Comparison of ENCODE assay signal across 25 cellular contexts in the genomic region with DNA sequence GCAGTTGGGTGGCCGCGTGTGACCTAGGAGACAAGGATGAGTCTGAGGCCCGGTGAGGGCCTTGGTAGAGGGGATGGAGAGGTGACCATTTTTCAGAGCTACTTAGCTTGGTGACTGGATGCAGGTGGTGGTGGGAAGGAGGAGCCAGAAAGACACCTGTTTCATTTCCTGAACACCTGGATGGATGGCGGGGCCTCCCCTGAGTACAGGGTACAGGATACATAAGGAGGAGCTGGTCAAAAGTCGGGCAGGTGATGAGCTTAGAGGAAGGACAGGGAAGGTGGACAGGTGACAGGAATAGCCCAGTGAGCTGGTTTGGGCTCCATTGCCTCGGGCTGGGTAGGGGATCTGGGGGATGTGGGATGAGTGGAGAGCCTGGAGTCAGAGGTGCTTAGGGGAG. TPM values are rescaled to one million over a fixed set of nuclear protein-coding genes. Genes with fewer than 3 reads are reported as not detected.
A peak's percentile ranks its signal among the peaks of the same experiment; 100 is the strongest.
DNase-seq lines count a peak whose midpoint lies in the region; ATAC-seq and TF ChIP-seq lines count a peak whose summit lies in the region.
"Had no signal": no experiment of that assay in that cellular context is flagged by ENCODE, and none has a peak within 500 bp of the region (broad histone marks: within the 10 kb centered on the region; RNA-seq: fewer than 3 reads in every experiment).

No MANE protein-coding gene starts in this region.

- H3K27me3 Mint-ChIP-seq in Caco-2 (ENCODE audit: insufficient read depth, unreplicated experiment), result no peaks in the 10 kb centered on the region
- H3K27me3 Mint-ChIP-seq in activated T-helper 2 cell treated with anti-CD3 and anti-CD28 coated beads, Interferon-gamma antibody, Interleukin-2, Interleukin-4, amounts not matched to agents 10 μg/mL and 5 μg/mL and 100 μg/mL, durations not matched to agents 14 hours and 24 hours and 36 hours (ENCODE audit: low read depth), result peaks cover 9% of the 10 kb centered on the region
- H3K27me3 Mint-ChIP-seq: CD4-positive, alpha-beta T cell had no signal

- H3K9me3 ChIP-seq in Caco-2 (no peaks in the 10 kb centered on the region), neuronal stem cell (replicated peaks in 1 of 2; ENCODE audit: control insufficient read depth in 2 of 2, insufficient read depth in 1 of 2, low read depth in 1 of 2, low read length in 2 of 2) (no peaks in the 10 kb centered on the region), right cardiac atrium (ENCODE audit: control insufficient read depth, low read length) (no peaks in the 10 kb centered on the region)
- H3K9me3 ChIP-seq: prostate gland, tibial nerve had no signal

- no peak overlapping the region for H3K23ac ChIP-seq in neuronal stem cell (ENCODE audit: low read depth, low read length, poor library complexity)

- H4K91ac ChIP-seq in neuronal stem cell (ENCODE audit: low read depth, low read length, poor library complexity), result no peak overlapping the region

- POLR2A ChIA-PET in Caco-2 (lab: Charles Lee), result no interaction called here

- H4K8ac ChIP-seq in neuronal stem cell (ENCODE audit: low read depth, low read length), result no peak overlapping the region

- H2BK5ac ChIP-seq in neuronal stem cell (ENCODE audit: low read length), result no peak overlapping the region

- H3K27ac ChIP-seq in angular gyrus (ENCODE audit: low read depth, low read length), result peak overlapping the region; percentile 52
- no peak overlapping the region for H3K27ac ChIP-seq in neuronal stem cell (replicated peaks; ENCODE audit: low read length)
- no peak overlapping the region for H3K27ac ChIP-seq in right cardiac atrium (ENCODE audit: low read length)

- no TSS peak for BruUV-seq in Caco-2 (replicated peaks; lab: Mats Ljungman, UMichigan)

- no peak overlapping the region for H3K4me2 ChIP-seq in neuronal stem cell (ENCODE audit: insufficient read depth, low read length, poor library complexity, severe bottlenecking)
- H3K4me2 ChIP-seq: smooth muscle cell had no signal

- H3K4me1 Mint-ChIP-seq in Caco-2 (ENCODE audit: low read depth, unreplicated experiment), result peaks cover 18% of the 10 kb centered on the region
- H3K4me1 Mint-ChIP-seq in activated T-helper 2 cell treated with anti-CD3 and anti-CD28 coated beads, Interferon-gamma antibody, Interleukin-2, Interleukin-4, amounts not matched to agents 10 μg/mL and 5 μg/mL and 100 μg/mL, durations not matched to agents 14 hours and 24 hours and 36 hours (ENCODE audit: low read depth), result no peaks in the 10 kb centered on the region

- H3K4me3 Mint-ChIP-seq in Caco-2 (ENCODE audit: unreplicated experiment), result peak overlapping the region; percentile 29
- no peak overlapping the region for H3K4me3 Mint-ChIP-seq in activated T-helper 2 cell treated with anti-CD3 and anti-CD28 coated beads, Interferon-gamma antibody, Interleukin-2, Interleukin-4, amounts not matched to agents 10 μg/mL and 5 μg/mL and 100 μg/mL, durations not matched to agents 14 hours and 24 hours and 36 hours (ENCODE audit: low read depth)
- H3K4me3 Mint-ChIP-seq: activated T-helper 17 cell treated with anti-CD3 and anti-CD28 coated beads, Interleukin-2, amount 50 U/mL, for 72 hours; CD4-positive, alpha-beta T cell; H9; nephron progenitor cell had no signal

- peaks cover 19% of the 10 kb centered on the region for H3K4me1 ChIP-seq in Caco-2
- peaks cover 0 to 3% of the 10 kb centered on the region in 2 donors for H3K4me1 ChIP-seq in neuronal stem cell (ENCODE audit: control insufficient read depth in 2 of 2, insufficient read depth in 1 of 2, low read depth in 1 of 2, low read length in 2 of 2)
- H3K4me1 ChIP-seq in right cardiac atrium (ENCODE audit: control insufficient read depth, insufficient read depth, low read length), result peaks cover 9% of the 10 kb centered on the region

- intact Hi-C loops in Caco-2 (cut with micrococcal nuclease; ENCODE audit: unreplicated experiment), result no loop called here
- intact Hi-C loops in activated T-helper 2 cell treated with anti-CD3 and anti-CD28 coated beads, Interferon-gamma antibody, Interleukin-2, Interleukin-4, amounts not matched to agents 10 μg/mL and 5 μg/mL and 100 μg/mL, durations not matched to agents 14 hours and 24 hours and 36 hours (cut with micrococcal nuclease), result no loop called here
- intact Hi-C loops in right cardiac atrium (cut with DNase I), result loop anchor here in 2 of 4 donors (10.0 kb wide), 1 partner anchor 124 kb away; no protein-coding TSS in a partner anchor

- no peaks in the 10 kb centered on the region for H3K79me1 ChIP-seq in neuronal stem cell (ENCODE audit: low read depth, low read length)

- no peak overlapping the region for H3K4ac ChIP-seq in neuronal stem cell (ENCODE audit: low read length)

- no peak overlapping the region for H2BK12ac ChIP-seq in neuronal stem cell (ENCODE audit: low read length)

- H3K9me3 Mint-ChIP-seq in Caco-2 (ENCODE audit: unreplicated experiment), result no peaks in the 10 kb centered on the region
- no peaks in the 10 kb centered on the region for H3K9me3 Mint-ChIP-seq in activated T-helper 2 cell treated with anti-CD3 and anti-CD28 coated beads, Interferon-gamma antibody, Interleukin-2, Interleukin-4, amounts not matched to agents 10 μg/mL and 5 μg/mL and 100 μg/mL, durations not matched to agents 14 hours and 24 hours and 36 hours
- H3K9me3 Mint-ChIP-seq: activated T-helper 17 cell treated with anti-CD3 and anti-CD28 coated beads, Interleukin-2, amount 50 U/mL, for 72 hours; brain; CD4-positive, alpha-beta T cell; H9; nephron progenitor cell had no signal

- H3K27me3 ChIP-seq in Caco-2 (replicated peaks; ENCODE audit: control insufficient read depth, insufficient read depth, low read length), result no peaks in the 10 kb centered on the region
- H3K27me3 ChIP-seq in neuronal stem cell (ENCODE audit: control insufficient read depth in 3 of 3, insufficient read depth in 3 of 3, low read depth in 1 of 3, low read length in 3 of 3), result peaks cover 0 to 42% (median 2%) of the 10 kb centered on the region in 3 experiments
- no peaks in the 10 kb centered on the region for H3K27me3 ChIP-seq in right cardiac atrium (ENCODE audit: control insufficient read depth, insufficient read depth)
- H3K27me3 ChIP-seq: tibial nerve had no signal

- H3K36me3 ChIP-seq in Caco-2 (ENCODE audit: control insufficient read depth, insufficient read depth, low read length), result no peaks in the 10 kb centered on the region
- peaks cover 0 to 2% of the 10 kb centered on the region in 2 donors for H3K36me3 ChIP-seq in neuronal stem cell (replicated peaks in 1 of 2; ENCODE audit: control insufficient read depth in 2 of 2, insufficient read depth in 2 of 2, low read length in 2 of 2)
- H3K36me3 ChIP-seq: prostate gland had no signal

- DNase-seq in Caco-2, result peak in 1 of 2 experiments; percentile 46
- peak; percentile 84 for DNase-seq in NCI-H146 treated with DMSO at 0.1 percent for 48 hours (lab: John Stamatoyannopoulos, UW; ENCODE audit: unreplicated experiment)
- DNase-seq in neuronal stem cell (ENCODE audit: low spot score), result no peak
- no peak for DNase-seq in activated T-helper 2 cell treated with anti-CD3 and anti-CD28 coated beads, Interferon-gamma antibody, Interleukin-2, Interleukin-4, amounts not matched to agents 10 μg/mL and 5 μg/mL and 100 μg/mL, durations not matched to agents 14 hours and 24 hours and 36 hours (ENCODE audit: low spot score)
- DNase-seq in right cardiac atrium, result no peak
- no peak for DNase-seq in GDM1 (lab: John Stamatoyannopoulos, UW)
- DNase-seq: CD4-positive, alpha-beta T cell; cortex of kidney; DND-41; glutamatergic neuron; H9; Karpas-422; NCI-H1048; NCI-H446; nephron progenitor cell; Right ventricle myocardium superior; stimulated activated CD4-positive, alpha-beta T cell treated with anti-CD3 and anti-CD28 coated beads, Interleukin-2, amount 100 ng/mL, for 48 hours; stimulated activated naive CD8-positive, alpha-beta T cell treated with anti-CD3 and anti-CD28 coated beads, Interleukin-15, Interleukin-2, amounts not matched to agents 100 U/mL and 50 U/mL, for 24 hours had no signal

- no peak overlapping the region for H3K9ac ChIP-seq in neuronal stem cell (ENCODE audit: low read depth, low read length, poor library complexity)

- no peak overlapping the region for H2BK120ac ChIP-seq in neuronal stem cell (ENCODE audit: low read depth, low read length)

- no peak overlapping the region for H3K18ac ChIP-seq in neuronal stem cell (ENCODE audit: low read length)

- WGBS in neuronal stem cell (ENCODE audit: extremely low coverage in 2 of 2, insufficient read length in 2 of 2, insufficient replicate concordance in 1 of 2), 2 donors, result no CpG with 5 or more reads among the region's 6 CpGs
- WGBS in right cardiac atrium, result 78% methylated on average over 6 of the region's 6 CpGs

- CTCF ChIA-PET in Caco-2 (lab: Charles Lee), result no interaction called here

- no peaks in the 10 kb centered on the region for H3K36me3 Mint-ChIP-seq in Caco-2 (ENCODE audit: insufficient read depth, unreplicated experiment)
- no peaks in the 10 kb centered on the region for H3K36me3 Mint-ChIP-seq in activated T-helper 2 cell treated with anti-CD3 and anti-CD28 coated beads, Interferon-gamma antibody, Interleukin-2, Interleukin-4, amounts not matched to agents 10 μg/mL and 5 μg/mL and 100 μg/mL, durations not matched to agents 14 hours and 24 hours and 36 hours (ENCODE audit: low read depth)
- H3K36me3 Mint-ChIP-seq: brain had no signal

- H2AFZ ChIP-seq in neuronal stem cell (ENCODE audit: low read length), result no peak overlapping the region

- H3K14ac ChIP-seq in neuronal stem cell (ENCODE audit: low read length), result peak overlapping the region; percentile 9

- no peak for TF ChIP-seq CTCF in Caco-2 (IDR thresholded peaks at IDR 0.05; ENCODE audit: insufficient read depth in 1 of 2, low read depth in 1 of 2, low read length in 1 of 2, severe bottlenecking in 1 of 2, unreplicated experiment in 1 of 2)

- H2AK5ac ChIP-seq in neuronal stem cell (ENCODE audit: low read depth, low read length), result no peak overlapping the region

- no peak overlapping the region for H3K4me3 ChIP-seq in Caco-2 (ENCODE audit: low read depth, low read length)
- H3K4me3 ChIP-seq in neuronal stem cell (ENCODE audit: low read length in 2 of 2), result no peak overlapping the region
- no peak overlapping the region for H3K4me3 ChIP-seq in right cardiac atrium (ENCODE audit: low read length)
- H3K4me3 ChIP-seq: prostate gland, smooth muscle cell, tibial nerve had no signal

- H3K27ac Mint-ChIP-seq in Caco-2 (ENCODE audit: unreplicated experiment), result no peak overlapping the region
- H3K27ac Mint-ChIP-seq in activated T-helper 2 cell treated with anti-CD3 and anti-CD28 coated beads, Interferon-gamma antibody, Interleukin-2, Interleukin-4, amounts not matched to agents 10 μg/mL and 5 μg/mL and 100 μg/mL, durations not matched to agents 14 hours and 24 hours and 36 hours, result no peak overlapping the region
- H3K27ac Mint-ChIP-seq: activated T-helper 17 cell treated with anti-CD3 and anti-CD28 coated beads, Interleukin-2, amount 50 U/mL, for 72 hours; CD4-positive, alpha-beta T cell; nephron progenitor cell had no signal

- ATAC-seq in right cardiac atrium (no peak), HG02798 (IDR thresholded peaks at IDR 0.05; ENCODE audit: poor library complexity, unreplicated experiment) (no peak)
- ATAC-seq: activated T-helper 17 cell treated with anti-CD3 and anti-CD28 coated beads, Interleukin-2, amount 50 U/mL, for 72 hours; stimulated activated naive CD8-positive, alpha-beta T cell treated with anti-CD3 and anti-CD28 coated beads, Interleukin-15, Interleukin-2, amounts not matched to agents 100 U/mL and 50 U/mL, for 24 hours had no signal

- H2BK15ac ChIP-seq in neuronal stem cell (ENCODE audit: low read length), result no peak overlapping the region

RNA-seq across cellular contexts. Expression of a gene that starts 6.3 kb away (rescaled TPM):
- 29.1 and 30.9 TPM in 2 replicates for total RNA-seq in Caco-2 (2022)
- 3.7 TPM for polyA plus RNA-seq in neuronal stem cell (2013, experiment 1 of 2)
- polyA plus RNA-seq in neuronal stem cell (2013, experiment 2 of 2), result 3.5 TPM
- 2.4 and 3.8 TPM in 2 replicates for total RNA-seq in activated T-helper 2 cell treated with anti-CD3 and anti-CD28 coated beads, Interferon-gamma antibody, Interleukin-2, Interleukin-4, amounts not matched to agents 10 μg/mL and 5 μg/mL and 100 μg/mL, durations not matched to agents 14 hours and 24 hours and 36 hours
- 10 to 100 TPM in 3 of 4 donors, 1 to 10 TPM in 1; 4.8 to 17.2 (median 14.7) TPM for total RNA-seq in right cardiac atrium
- 10.4 TPM for polyA plus RNA-seq in right cardiac atrium

RNA-seq across cellular contexts. Expression of a gene that starts 59.8 kb away (rescaled TPM):
- total RNA-seq in Caco-2 (2022), result 21.4 and 21.8 TPM in 2 replicates
- polyA plus RNA-seq in neuronal stem cell (2013, experiment 1 of 2), result 11.7 TPM
- polyA plus RNA-seq in neuronal stem cell (2013, experiment 2 of 2), result 12.8 TPM
- total RNA-seq in activated T-helper 2 cell treated with anti-CD3 and anti-CD28 coated beads, Interferon-gamma antibody, Interleukin-2, Interleukin-4, amounts not matched to agents 10 μg/mL and 5 μg/mL and 100 μg/mL, durations not matched to agents 14 hours and 24 hours and 36 hours, result 37.2 and 37.6 TPM in 2 replicates
- total RNA-seq in right cardiac atrium, result 10 to 100 TPM; 12.6 to 18.7 (median 13.7) TPM
- polyA plus RNA-seq in right cardiac atrium, result 10.6 TPM
